1 cellular context compared by ENCODE assay signal in genomic region chr16:56944954-56945839, GRCh38.
TF ChIP-seq lines count a peak whose summit lies in the region.

No MANE protein-coding gene starts in this region.

TF ChIP-seq in WTC11, 78 proteins besides CTCF, POLR2A, EP300 and RAD21 (continued from another document):
- TF ChIP-seq FOXP4 (CRISPR knock-in tag; IDR thresholded peaks at IDR 0.05) (no peak), ZNF512 (CRISPR knock-in tag; IDR thresholded peaks at IDR 0.05; ENCODE audit: borderline replicate concordance) (no peak), OVOL2 (CRISPR knock-in tag; IDR thresholded peaks at IDR 0.05; ENCODE audit: borderline replicate concordance) (no peak), CREM (CRISPR knock-in tag; IDR thresholded peaks at IDR 0.05) (no peak), ZNF671 (CRISPR knock-in tag; IDR thresholded peaks at IDR 0.05) (no peak), ZNF416 (CRISPR knock-in tag; IDR thresholded peaks at IDR 0.05) (no peak), GABPB1 (CRISPR knock-in tag; IDR thresholded peaks at IDR 0.05) (no peak), EMX1 (CRISPR knock-in tag; IDR thresholded peaks at IDR 0.05) (no peak), ETV6 (CRISPR knock-in tag; IDR thresholded peaks at IDR 0.05) (no peak), ELF4 (CRISPR knock-in tag; IDR thresholded peaks at IDR 0.05; ENCODE audit: low read depth) (no peak)
